ENCODE assay signal across 24 cellular contexts in genomic region chr7:143460585-143460984, GRCh38. TPM values are rescaled to one million over a fixed set of nuclear protein-coding genes. Genes with fewer than 3 reads are reported as not detected.
"Had no signal": no experiment of that assay in that cellular context is flagged by ENCODE, and none has a peak within 500 bp of the region (broad histone marks: within the 10 kb centered on the region; RNA-seq: fewer than 3 reads in every experiment).

No MANE protein-coding gene starts in this region.

- H3K9me3 Mint-ChIP-seq: activated T-cell treated with anti-CD3 and anti-CD28 coated beads, Interleukin-2, amount 50 U/mL, for 24 hours had no signal

- H3K27me3 Mint-ChIP-seq: activated CD4-positive, alpha-beta T cell treated with anti-CD3 and anti-CD28 coated beads, Interleukin-2, amount 10 ng/mL, durations not matched to agents 7 days and 5 days; activated CD8-positive, alpha-beta memory T cell treated with anti-CD3 and anti-CD28 coated beads, Interleukin-2, amount 10 ng/mL, durations not matched to agents 7 days and 5 days; activated naive CD8-positive, alpha-beta T cell treated with anti-CD3 and anti-CD28 coated beads, Interleukin-2, amount 10 ng/mL, durations not matched to agents 7 days and 5 days; activated T-cell treated with anti-CD3 and anti-CD28 coated beads, Interleukin-2, amount 50 U/mL, for 24 hours had no signal

- H3K4me3 Mint-ChIP-seq: activated CD4-positive, alpha-beta T cell treated with anti-CD3 and anti-CD28 coated beads, Interleukin-2, amount 10 ng/mL, durations not matched to agents 7 days and 5 days; activated CD8-positive, alpha-beta memory T cell treated with anti-CD3 and anti-CD28 coated beads, Interleukin-2, amount 10 ng/mL, durations not matched to agents 7 days and 5 days; activated naive CD4-positive, alpha-beta T cell treated with anti-CD3 and anti-CD28 coated beads for 36 hours; activated naive CD8-positive, alpha-beta T cell treated with anti-CD3 and anti-CD28 coated beads, Interleukin-2, amount 10 ng/mL, durations not matched to agents 7 days and 5 days; activated T-cell treated with anti-CD3 and anti-CD28 coated beads, Interleukin-2, amount 50 U/mL, for 24 hours had no signal

- H3K4me3 ChIP-seq: breast epithelium, MG63 had no signal

- DNase-seq: activated CD4-positive, alpha-beta T cell treated with anti-CD3 and anti-CD28 coated beads, Interleukin-2, amount 10 ng/mL, durations not matched to agents 7 days and 5 days; activated CD4-positive, CD25-positive, alpha-beta regulatory T cell; activated CD8-positive, alpha-beta memory T cell treated with anti-CD3 and anti-CD28 coated beads, Interleukin-2, amount 10 ng/mL, durations not matched to agents 7 days and 5 days; activated gamma-delta T cell; activated naive CD4-positive, alpha-beta T cell treated with anti-CD3 and anti-CD28 coated beads for 36 hours; activated naive CD8-positive, alpha-beta T cell treated with anti-CD3 and anti-CD28 coated beads, Interleukin-2, amount 10 ng/mL, durations not matched to agents 7 days and 5 days; activated T-cell treated with anti-CD3 and anti-CD28 coated beads, Interleukin-2, amount 50 U/mL, for 24 hours; aorta; caudate nucleus; MG63; NCI-H1105; NCI-H1436; NCI-H1694 treated with DMSO at 0.1 percent for 48 hours; NCI-H2081; NCI-H446; NCI-H524; NCI-H82; SIG-M5; T-helper 1 cell had no signal

- H3K27ac Mint-ChIP-seq: activated CD4-positive, alpha-beta T cell treated with anti-CD3 and anti-CD28 coated beads, Interleukin-2, amount 10 ng/mL, durations not matched to agents 7 days and 5 days; activated CD8-positive, alpha-beta memory T cell treated with anti-CD3 and anti-CD28 coated beads, Interleukin-2, amount 10 ng/mL, durations not matched to agents 7 days and 5 days; activated naive CD4-positive, alpha-beta T cell treated with anti-CD3 and anti-CD28 coated beads for 36 hours; activated naive CD8-positive, alpha-beta T cell treated with anti-CD3 and anti-CD28 coated beads, Interleukin-2, amount 10 ng/mL, durations not matched to agents 7 days and 5 days; activated T-cell treated with anti-CD3 and anti-CD28 coated beads, Interleukin-2, amount 50 U/mL, for 24 hours had no signal

- H3K4me1 Mint-ChIP-seq: activated CD4-positive, alpha-beta T cell treated with anti-CD3 and anti-CD28 coated beads, Interleukin-2, amount 10 ng/mL, durations not matched to agents 7 days and 5 days; activated CD8-positive, alpha-beta memory T cell treated with anti-CD3 and anti-CD28 coated beads, Interleukin-2, amount 10 ng/mL, durations not matched to agents 7 days and 5 days; activated naive CD8-positive, alpha-beta T cell treated with anti-CD3 and anti-CD28 coated beads, Interleukin-2, amount 10 ng/mL, durations not matched to agents 7 days and 5 days had no signal

- H3K36me3 Mint-ChIP-seq: activated CD8-positive, alpha-beta memory T cell treated with anti-CD3 and anti-CD28 coated beads, Interleukin-2, amount 10 ng/mL, durations not matched to agents 7 days and 5 days; activated naive CD8-positive, alpha-beta T cell treated with anti-CD3 and anti-CD28 coated beads, Interleukin-2, amount 10 ng/mL, durations not matched to agents 7 days and 5 days had no signal

- ATAC-seq: activated CD8-positive, alpha-beta memory T cell treated with anti-CD3 and anti-CD28 coated beads, Interleukin-2, amount 10 ng/mL, durations not matched to agents 7 days and 5 days had no signal

RNA-seq across cellular contexts. Expression of gene TAS2R41, which starts 17.1 kb away (rescaled TPM):
- total RNA-seq: activated CD8-positive, alpha-beta memory T cell treated with anti-CD3 and anti-CD28 coated beads, Interleukin-2, amount 10 ng/mL, durations not matched to agents 7 days and 5 days; activated naive CD4-positive, alpha-beta T cell treated with anti-CD3 and anti-CD28 coated beads for 36 hours; activated naive CD8-positive, alpha-beta T cell treated with anti-CD3 and anti-CD28 coated beads, Interleukin-2, amount 10 ng/mL, durations not matched to agents 7 days and 5 days; cerebellum; OCI-LY7; RPMI7951; T-helper 2 cell treated with Interferon-gamma antibody and Interleukin-4, amounts not matched to agents 100 ng/mL and 5 ng/mL, for 36 hours had no signal

RNA-seq across cellular contexts. Expression of gene TAS2R60, which starts 17.3 kb away (rescaled TPM):
- total RNA-seq: activated CD4-positive, alpha-beta T cell treated with anti-CD3 and anti-CD28 coated beads, Interleukin-2, amount 10 ng/mL, durations not matched to agents 7 days and 5 days; activated CD8-positive, alpha-beta memory T cell treated with anti-CD3 and anti-CD28 coated beads, Interleukin-2, amount 10 ng/mL, durations not matched to agents 7 days and 5 days; activated naive CD4-positive, alpha-beta T cell treated with anti-CD3 and anti-CD28 coated beads for 36 hours; cerebellum; OCI-LY7; RPMI7951; T-helper 2 cell treated with Interferon-gamma antibody and Interleukin-4, amounts not matched to agents 100 ng/mL and 5 ng/mL, for 36 hours had no signal

RNA-seq across cellular contexts. Expression of gene EPHA1, which starts 51.9 kb away (rescaled TPM):
- total RNA-seq: OCI-LY7, RPMI7951 had no signal
